ENCODE assay signal across 1 cellular context in the genomic region with DNA sequence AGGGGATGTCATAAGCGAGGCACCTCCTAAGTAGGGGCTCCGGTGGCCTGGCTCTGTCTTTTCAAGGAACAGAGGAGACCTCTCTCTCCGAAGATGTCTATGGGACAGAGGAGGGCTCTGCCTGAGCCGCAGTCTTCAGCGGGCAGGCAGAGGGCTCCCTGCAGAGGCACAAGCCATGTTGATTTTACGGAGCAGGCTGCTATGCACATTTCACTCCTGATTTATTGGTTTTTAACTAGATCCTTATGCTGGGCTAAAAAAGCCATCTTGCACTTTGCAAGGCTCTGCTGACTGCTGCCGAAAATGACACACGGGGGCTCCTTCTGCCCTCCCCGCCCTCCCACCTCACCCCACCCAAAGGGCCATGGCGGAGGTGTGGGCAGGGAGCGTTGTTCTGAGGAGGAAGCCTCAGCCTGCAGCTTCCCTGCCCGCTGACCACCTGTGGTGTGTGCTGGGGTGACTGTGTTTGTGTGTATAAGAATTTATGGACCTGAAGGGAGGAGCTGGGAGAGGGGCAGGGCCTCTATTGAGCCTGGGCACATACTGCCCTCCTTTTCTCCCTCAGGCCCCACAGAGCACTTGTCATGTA.
TF ChIP-seq lines count a peak whose summit lies in the region.

No MANE protein-coding gene starts in this region.

TF ChIP-seq in HepG2, 621 proteins besides CTCF, POLR2A, EP300 and RAD21 (continued from another document):
- TF ChIP-seq, protein P1, sequence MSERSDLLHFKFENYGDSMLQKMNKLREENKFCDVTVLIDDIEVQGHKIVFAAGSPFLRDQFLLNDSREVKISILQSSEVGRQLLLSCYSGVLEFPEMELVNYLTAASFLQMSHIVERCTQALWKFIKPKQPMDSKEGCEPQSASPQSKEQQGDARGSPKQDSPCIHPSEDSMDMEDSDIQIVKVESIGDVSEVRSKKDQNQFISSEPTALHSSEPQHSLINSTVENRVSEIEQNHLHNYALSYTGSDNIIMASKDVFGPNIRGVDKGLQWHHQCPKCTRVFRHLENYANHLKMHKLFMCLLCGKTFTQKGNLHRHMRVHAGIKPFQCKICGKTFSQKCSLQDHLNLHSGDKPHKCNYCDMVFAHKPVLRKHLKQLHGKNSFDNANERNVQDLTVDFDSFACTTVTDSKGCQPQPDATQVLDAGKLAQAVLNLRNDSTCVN (CRISPR knock-in tag; IDR thresholded peaks at IDR 0.05; ENCODE audit: borderline replicate concordance): no peak
- TF ChIP-seq ZNF10 (CRISPR knock-in tag; IDR thresholded peaks at IDR 0.05; ENCODE audit: borderline replicate concordance, low read depth): no peak
- TF ChIP-seq ZNF644 (CRISPR knock-in tag; IDR thresholded peaks at IDR 0.05; ENCODE audit: low read depth): no peak
- TF ChIP-seq ZBTB20 (CRISPR knock-in tag; IDR thresholded peaks at IDR 0.05; ENCODE audit: borderline replicate concordance, low read depth): no peak
